Comparison of ENCODE assay signal across 16 cellular contexts in genomic region chr12:71546322-71546861, GRCh38.
"Had no signal": no experiment of that assay in that cellular context is flagged by ENCODE, and none has a peak within 500 bp of the region (broad histone marks: within the 10 kb centered on the region; RNA-seq: fewer than 3 reads in every experiment).

No MANE protein-coding gene starts in this region.

- H3K4me3 Mint-ChIP-seq: activated naive CD8-positive, alpha-beta T cell; brain; naive B cell had no signal

- FAIRE-seq: endometrium, urothelium cell line had no signal

- DNase-seq: activated CD4-positive, alpha-beta T cell treated with anti-CD3 and anti-CD28 coated beads for 1 hour; activated CD4-positive, alpha-beta T cell treated with anti-CD3 and anti-CD28 coated beads, Interleukin-2, amount 50 U/mL, for 4 hours; activated gamma-delta T cell treated with Interleukin-2 at 50 U/mL for 16 hours; activated T-cell treated with anti-CD3 and anti-CD28 coated beads, Interleukin-2, amount 50 U/mL, for 48 hours; central memory CD4-positive, alpha-beta T cell; colonic mucosa; islet precursor cell; naive B cell; sigmoid colon; stimulated activated CD4-positive, alpha-beta T cell treated with anti-CD3 and anti-CD28 coated beads, Interleukin-1b, Interleukin-23, amount 100 ng/mL, for 48 hours; tibial artery had no signal

- H3K4me1 Mint-ChIP-seq: naive B cell had no signal

- H3K27ac Mint-ChIP-seq: activated naive CD8-positive, alpha-beta T cell; brain had no signal

- H3K9me3 Mint-ChIP-seq: brain, naive B cell had no signal

- ATAC-seq: left lobe of liver had no signal

- H3K27me3 Mint-ChIP-seq: activated naive CD8-positive, alpha-beta T cell; naive B cell had no signal
